In the genomic region with DNA sequence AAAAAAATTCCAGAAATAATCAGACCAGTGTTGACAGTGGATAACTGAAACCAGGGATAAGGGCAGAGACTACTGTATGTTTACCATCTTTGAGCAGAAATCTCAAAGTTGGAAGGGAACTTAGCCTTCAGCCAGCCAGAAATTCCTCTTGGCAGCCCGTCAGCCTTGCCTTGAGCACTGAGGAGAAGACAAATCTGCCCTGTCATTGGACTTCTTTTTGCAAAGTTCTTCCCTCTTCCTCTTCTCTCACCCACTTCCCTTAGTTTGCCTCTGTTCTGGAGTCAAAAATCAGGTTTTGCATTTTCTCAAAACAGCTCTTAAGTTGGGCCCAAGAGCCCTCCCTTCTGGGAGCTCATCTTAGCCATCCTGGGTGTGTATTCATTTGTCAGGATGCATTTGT, we compare ENCODE assay signal across 12 cellular contexts. TPM values are rescaled to one million over a fixed set of nuclear protein-coding genes. Genes with fewer than 3 reads are reported as not detected.
DNase-seq lines count a peak whose midpoint lies in the region; ATAC-seq, FAIRE-seq and TF ChIP-seq lines count a peak whose summit lies in the region.
"Had no signal": no experiment of that assay in that cellular context is flagged by ENCODE, and none has a peak within 500 bp of the region (broad histone marks: within the 10 kb centered on the region; RNA-seq: fewer than 3 reads in every experiment).

No MANE protein-coding gene starts in this region.

- FAIRE-seq in HepG2 (lab: Jason Lieb, UNC) = no peak

- peaks cover 8% of the 10 kb centered on the region for H3K79me2 ChIP-seq in HepG2 (ENCODE audit: insufficient read depth, low read length)

- H3K27me3 Mint-ChIP-seq in chondrocyte (ENCODE audit: low read depth) = no peaks in the 10 kb centered on the region

- H3K27me3 ChIP-seq in HepG2 (ENCODE audit: control insufficient read depth in 1 of 2, insufficient read depth in 2 of 2, low read length in 2 of 2) (no peaks in the 10 kb centered on the region), right lobe of liver (no peaks in the 10 kb centered on the region)

- no peak for TF ChIP-seq POLR2A in HepG2 (IDR thresholded peaks at IDR 0.05; ENCODE audit: insufficient read depth in 1 of 2, low read depth in 2 of 2, low read length in 2 of 2)
- TF ChIP-seq POLR2A in right lobe of liver (IDR thresholded peaks at IDR 0.05) = no peak

- POLR2A ChIA-PET in HepG2 (lab: Yijun Ruan, JAX) = interaction anchor here (0.8 to 6.8 kb wide), 5 partner anchors 8 to 24 kb away, joined by 4 to 51 read pairs (median 5); a partner anchor contains a TSS

- no peak overlapping the region for H3K4me3 ChIP-seq in HepG2 (replicated peaks in 1 of 3; ENCODE audit: insufficient read depth in 1 of 3, low read depth in 2 of 3, low read length in 3 of 3)
- H3K4me3 ChIP-seq in right lobe of liver = no peak overlapping the region
- H3K4me3 ChIP-seq: psoas muscle had no signal

- peak overlapping the region; percentile 71 for H3K27ac Mint-ChIP-seq in chondrocyte (ENCODE audit: unreplicated experiment)

- peaks cover 8% of the 10 kb centered on the region; the same call in 1 of the 2 replicates for H4K20me1 ChIP-seq in HepG2 (ENCODE audit: insufficient read depth, low read length)

- TSS peak; percentile 31 for BruUV-seq in HepG2 (replicated peaks; lab: Mats Ljungman, UMichigan)

- H3K9me3 ChIP-seq in HepG2 (ENCODE audit: low read length) (no peaks in the 10 kb centered on the region), right lobe of liver (no peaks in the 10 kb centered on the region)
- H3K9me3 ChIP-seq: psoas muscle had no signal

- TF ChIP-seq EP300 in HepG2 (IDR thresholded peaks at IDR 0.05; ENCODE audit: low read depth in 2 of 2, low read length in 2 of 2) (no peak), HepG2 (CRISPR knock-in tag; IDR thresholded peaks at IDR 0.05; ENCODE audit: borderline replicate concordance) (no peak)

- intact Hi-C loops in HepG2 (cut with micrococcal nuclease; ENCODE audit: unreplicated experiment) = no loop called here
- intact Hi-C loops in right lobe of liver (cut with DNase I) = no loop called here

- 71% methylated on average over 1 of the region's 1 CpG for WGBS in HepG2 (ENCODE audit: low lambda C conversion rate)
- WGBS in right lobe of liver (ENCODE audit: insufficient coverage, low coverage, low lambda C conversion rate, missing lambda C conversion rate) = 22% methylated on average over 1 of the region's 1 CpG

- no peaks in the 10 kb centered on the region for H3K9me3 Mint-ChIP-seq in chondrocyte (ENCODE audit: low read depth)

- ATAC-seq in HepG2 (no peak), right lobe of liver (no peak), HG03378 (IDR thresholded peaks at IDR 0.05; ENCODE audit: unreplicated experiment) (no peak), HG02981 (IDR thresholded peaks at IDR 0.05; ENCODE audit: unreplicated experiment) (no peak)
- ATAC-seq: left colon, psoas muscle had no signal

- CTCF ChIA-PET in HepG2 (lab: Yijun Ruan, JAX; ENCODE audit: low intra/inter-chr PET ratio, low total read pairs) = no interaction called here

- H3K9ac ChIP-seq in HepG2 (ENCODE audit: insufficient read depth, low read depth, low read length) = no peak overlapping the region

- peaks cover 4% of the 10 kb centered on the region for H3K4me1 ChIP-seq in HepG2 (ENCODE audit: insufficient read depth, low read length)
- peaks cover 0 to under 1% (median under 1%) of the 10 kb centered on the region in 4 donors for H3K4me1 ChIP-seq in right lobe of liver

- no peak for TF ChIP-seq CTCF in HepG2 (CRISPR knock-in tag; IDR thresholded peaks at IDR 0.05)
- no peak for TF ChIP-seq CTCF in right lobe of liver (IDR thresholded peaks at IDR 0.05)
- TF ChIP-seq CTCF in chondrocyte (IDR thresholded peaks at IDR 0.05) = no peak

- H3K36me3 ChIP-seq in HepG2 (replicated peaks in 1 of 2; ENCODE audit: control insufficient read depth in 1 of 2, insufficient read depth in 2 of 2, low read length in 2 of 2) (peaks cover 46 to 57% of the 10 kb centered on the region in 2 experiments), right lobe of liver (peaks cover 4 to 59% (median 28%) of the 10 kb centered on the region in 4 donors)

- in situ Hi-C loops in HepG2 (cut with HindIII; ENCODE audit: extremely low pct_ligation_motif_present, low pct_unique_long_range_greater_than_20kb) = no loop called here

- no peak overlapping the region for H3K4me2 ChIP-seq in HepG2 (ENCODE audit: low read depth, low read length)

- peaks cover 5% of the 10 kb centered on the region for H3K4me1 Mint-ChIP-seq in chondrocyte (ENCODE audit: low read depth)

- TF ChIP-seq RAD21 in HepG2 (CRISPR knock-in tag; IDR thresholded peaks at IDR 0.05) = no peak

- DNase-seq in HepG2 (ENCODE audit: low spot score) (no peak), right lobe of liver (no peak), OCI-M1 (lab: John Stamatoyannopoulos, UW) (peak; percentile 46), chondrocyte (ENCODE audit: low spot score) (no peak), GM19238 (ENCODE audit: insufficient read length, low spot score) (no peak), NCI-H1092 treated with DMSO at 0.1 percent for 48 hours (lab: John Stamatoyannopoulos, UW) (no peak)
- DNase-seq: effector CD8-positive, alpha-beta T cell; left colon; NCI-H187; psoas muscle had no signal

- H3K27ac ChIP-seq in HepG2 (ENCODE audit: extremely low read length, insufficient read depth, low read length) (peak overlapping the region; percentile 1), right lobe of liver (no peak overlapping the region)
- H3K27ac ChIP-seq: psoas muscle had no signal

- H2AFZ ChIP-seq in HepG2 (ENCODE audit: low read length) = no peak overlapping the region

- H3K4me3 Mint-ChIP-seq in chondrocyte (ENCODE audit: unreplicated experiment) = no peak overlapping the region

- peaks cover 23% of the 10 kb centered on the region for H3K36me3 Mint-ChIP-seq in chondrocyte (ENCODE audit: low read depth)

RNA-seq across cellular contexts. Expression of a gene that starts 6.2 kb away (rescaled TPM):
- total RNA-seq in HepG2 (2016; rRNA removed; fragmentation: Illumina TruSeq; extraction: Trizol) (138 and 298 TPM in 2 replicates), right lobe of liver (100 to 1,000 TPM; 103 to 169 (median 141) TPM), chondrocyte (91.1 to 120 TPM (median 95.0 TPM) in 3 replicates)
- total RNA-seq in HepG2 (2016; cell fraction: cytosol; rRNA removed; fragmentation: Illumina TruSeq; extraction: Trizol; ENCODE audit: low read depth) = 52.9 and 59.0 TPM in 2 replicates
- 109 and 318 TPM in 2 replicates for total RNA-seq in HepG2 (2016; cell fraction: insoluble cytoplasmic fraction; rRNA removed; fragmentation: Illumina TruSeq; extraction: Trizol)
- total RNA-seq in HepG2 (2016; cell fraction: membrane; rRNA removed; fragmentation: Illumina TruSeq; extraction: Trizol) = 97.9 and 102 TPM in 2 replicates
- 269 and 303 TPM in 2 replicates for total RNA-seq in HepG2 (2016; cell fraction: nucleus; rRNA removed; fragmentation: Illumina TruSeq; extraction: Trizol)
- 189 and 206 TPM in 2 replicates for polyA plus RNA-seq in HepG2 (2011; rRNA removed)
- polyA plus RNA-seq in HepG2 (2011; cell fraction: cytosol; rRNA removed) = 123 and 178 TPM in 2 replicates
- polyA plus RNA-seq in HepG2 (2011; cell fraction: nucleus; rRNA removed) = 404 and 487 TPM in 2 replicates
- polyA plus RNA-seq in HepG2 (2012) = 180 and 205 TPM in 2 replicates
- polyA plus RNA-seq in HepG2 (2016; cell fraction: cytosol; fragmentation: Illumina TruSeq; extraction: Trizol; ENCODE audit: low read depth) = 69.4 and 72.1 TPM in 2 replicates
- polyA plus RNA-seq in HepG2 (2016; cell fraction: insoluble cytoplasmic fraction; fragmentation: Illumina TruSeq; extraction: Trizol; ENCODE audit: low read depth) = 150 and 184 TPM in 2 replicates
- polyA plus RNA-seq in HepG2 (2016; cell fraction: membrane; fragmentation: Illumina TruSeq; extraction: Trizol; ENCODE audit: low read depth) = 99.2 and 107 TPM in 2 replicates
- polyA plus RNA-seq in HepG2 (2016; cell fraction: nucleus; fragmentation: Illumina TruSeq; extraction: Trizol; ENCODE audit: insufficient read depth, low read depth) = 673 and 742 TPM in 2 replicates
- polyA minus RNA-seq in HepG2 (2011; rRNA and poly(A)+ RNA removed; ENCODE audit: low replicate concordance) = 135 and 165 TPM in 2 replicates
- polyA minus RNA-seq in HepG2 (2011; cell fraction: cytosol; rRNA and poly(A)+ RNA removed) = 69.4 and 75.9 TPM in 2 replicates
- 56.7 and 63.5 TPM in 2 replicates for polyA minus RNA-seq in HepG2 (2011; cell fraction: nucleus; rRNA and poly(A)+ RNA removed)

RNA-seq across cellular contexts. Expression of a gene that starts 17.1 kb away (rescaled TPM):
- total RNA-seq in HepG2 (2016; rRNA removed; fragmentation: Illumina TruSeq; extraction: Trizol) (40.8 and 48.4 TPM in 2 replicates), right lobe of liver (10 to 100 TPM; 40.5 to 78.1 (median 57.2) TPM), chondrocyte (152 to 186 TPM (median 185 TPM) in 3 replicates)
- 36.9 and 45.8 TPM in 2 replicates for total RNA-seq in HepG2 (2016; cell fraction: cytosol; rRNA removed; fragmentation: Illumina TruSeq; extraction: Trizol; ENCODE audit: low read depth)
- 42.8 and 43.7 TPM in 2 replicates for total RNA-seq in HepG2 (2016; cell fraction: insoluble cytoplasmic fraction; rRNA removed; fragmentation: Illumina TruSeq; extraction: Trizol)
- 52.1 and 54.1 TPM in 2 replicates for total RNA-seq in HepG2 (2016; cell fraction: membrane; rRNA removed; fragmentation: Illumina TruSeq; extraction: Trizol)
- total RNA-seq in HepG2 (2016; cell fraction: nucleus; rRNA removed; fragmentation: Illumina TruSeq; extraction: Trizol) = 63.4 and 92.7 TPM in 2 replicates
- 55.1 and 63.9 TPM in 2 replicates for polyA plus RNA-seq in HepG2 (2011; rRNA removed)
- polyA plus RNA-seq in HepG2 (2011; cell fraction: cytosol; rRNA removed) = 23.4 and 26.4 TPM in 2 replicates
- 475 and 487 TPM in 2 replicates for polyA plus RNA-seq in HepG2 (2011; cell fraction: nucleus; rRNA removed)
- polyA plus RNA-seq in HepG2 (2012) = 130 and 201 TPM in 2 replicates
- polyA plus RNA-seq in HepG2 (2016; cell fraction: cytosol; fragmentation: Illumina TruSeq; extraction: Trizol; ENCODE audit: low read depth) = 25.5 and 29.6 TPM in 2 replicates
- 97.1 and 152 TPM in 2 replicates for polyA plus RNA-seq in HepG2 (2016; cell fraction: insoluble cytoplasmic fraction; fragmentation: Illumina TruSeq; extraction: Trizol; ENCODE audit: low read depth)
- polyA plus RNA-seq in HepG2 (2016; cell fraction: membrane; fragmentation: Illumina TruSeq; extraction: Trizol; ENCODE audit: low read depth) = 65.4 and 76.8 TPM in 2 replicates
- 346 and 353 TPM in 2 replicates for polyA plus RNA-seq in HepG2 (2016; cell fraction: nucleus; fragmentation: Illumina TruSeq; extraction: Trizol; ENCODE audit: insufficient read depth, low read depth)
- 36.7 and 65.3 TPM in 2 replicates for polyA minus RNA-seq in HepG2 (2011; rRNA and poly(A)+ RNA removed; ENCODE audit: low replicate concordance)
- polyA minus RNA-seq in HepG2 (2011; cell fraction: cytosol; rRNA and poly(A)+ RNA removed) = 77.5 and 78.1 TPM in 2 replicates
- polyA minus RNA-seq in HepG2 (2011; cell fraction: nucleus; rRNA and poly(A)+ RNA removed) = 171 and 176 TPM in 2 replicates

RNA-seq across cellular contexts. Expression of a gene that starts 23.7 kb away (rescaled TPM):
- total RNA-seq in HepG2 (2016; rRNA removed; fragmentation: Illumina TruSeq; extraction: Trizol) = 15.6 and 23.3 TPM in 2 replicates
- 22.5 and 27.1 TPM in 2 replicates for total RNA-seq in HepG2 (2016; cell fraction: cytosol; rRNA removed; fragmentation: Illumina TruSeq; extraction: Trizol; ENCODE audit: low read depth)
- total RNA-seq in HepG2 (2016; cell fraction: insoluble cytoplasmic fraction; rRNA removed; fragmentation: Illumina TruSeq; extraction: Trizol) = 13.4 and 24.5 TPM in 2 replicates
- 16.3 and 21.4 TPM in 2 replicates for total RNA-seq in HepG2 (2016; cell fraction: membrane; rRNA removed; fragmentation: Illumina TruSeq; extraction: Trizol)
- total RNA-seq in HepG2 (2016; cell fraction: nucleus; rRNA removed; fragmentation: Illumina TruSeq; extraction: Trizol) = 30.1 and 30.6 TPM in 2 replicates
- 30.8 and 40.2 TPM in 2 replicates for polyA plus RNA-seq in HepG2 (2011; rRNA removed)
- polyA plus RNA-seq in HepG2 (2011; cell fraction: cytosol; rRNA removed) = 15.2 and 19.8 TPM in 2 replicates
- polyA plus RNA-seq in HepG2 (2011; cell fraction: nucleus; rRNA removed) = 198 and 224 TPM in 2 replicates
- polyA plus RNA-seq in HepG2 (2012) = 35.0 and 37.6 TPM in 2 replicates
- 4.3 and 6.0 TPM in 2 replicates for polyA plus RNA-seq in HepG2 (2016; cell fraction: cytosol; fragmentation: Illumina TruSeq; extraction: Trizol; ENCODE audit: low read depth)
- 18.0 and 21.1 TPM in 2 replicates for polyA plus RNA-seq in HepG2 (2016; cell fraction: insoluble cytoplasmic fraction; fragmentation: Illumina TruSeq; extraction: Trizol; ENCODE audit: low read depth)
- 12.3 and 13.6 TPM in 2 replicates for polyA plus RNA-seq in HepG2 (2016; cell fraction: membrane; fragmentation: Illumina TruSeq; extraction: Trizol; ENCODE audit: low read depth)
- polyA plus RNA-seq in HepG2 (2016; cell fraction: nucleus; fragmentation: Illumina TruSeq; extraction: Trizol; ENCODE audit: insufficient read depth, low read depth) = 82.4 and 89.4 TPM in 2 replicates
- 44.5 and 55.4 TPM in 2 replicates for polyA minus RNA-seq in HepG2 (2011; rRNA and poly(A)+ RNA removed; ENCODE audit: low replicate concordance)
- 10.5 and 11.6 TPM in 2 replicates for polyA minus RNA-seq in HepG2 (2011; cell fraction: cytosol; rRNA and poly(A)+ RNA removed)
- polyA minus RNA-seq in HepG2 (2011; cell fraction: nucleus; rRNA and poly(A)+ RNA removed) = 36.8 and 48.6 TPM in 2 replicates
- 10 to 100 TPM; 13.2 to 27.1 (median 20.6) TPM for total RNA-seq in right lobe of liver
- 36.4 to 48.1 TPM (median 38.1 TPM) in 3 replicates for total RNA-seq in chondrocyte

RNA-seq across cellular contexts. Expression of a gene that starts 38.4 kb away (rescaled TPM):
- total RNA-seq in HepG2 (2016; rRNA removed; fragmentation: Illumina TruSeq; extraction: Trizol) (0.70 and 3.2 TPM in 2 replicates), right lobe of liver (1 to 10 TPM in 2 of 6 experiments, under 1 TPM in 4; 0.42 to 3.6 (median 0.77) TPM), chondrocyte (0.31 to 1.8 TPM (median 0.42 TPM) in 3 replicates)
- total RNA-seq in HepG2 (2016; cell fraction: cytosol; rRNA removed; fragmentation: Illumina TruSeq; extraction: Trizol; ENCODE audit: low read depth) = 1.1 and 1.9 TPM in 2 replicates
- total RNA-seq in HepG2 (2016; cell fraction: insoluble cytoplasmic fraction; rRNA removed; fragmentation: Illumina TruSeq; extraction: Trizol) = 0.30 and 2.0 TPM in 2 replicates
- 0.65 and 1.3 TPM in 2 replicates for total RNA-seq in HepG2 (2016; cell fraction: membrane; rRNA removed; fragmentation: Illumina TruSeq; extraction: Trizol)
- 4.8 and 6.9 TPM in 2 replicates for total RNA-seq in HepG2 (2016; cell fraction: nucleus; rRNA removed; fragmentation: Illumina TruSeq; extraction: Trizol)
- polyA plus RNA-seq in HepG2 (2011; rRNA removed) = 12.5 and 16.4 TPM in 2 replicates
- polyA plus RNA-seq in HepG2 (2011; cell fraction: cytosol; rRNA removed) = 2.7 and 2.9 TPM in 2 replicates
- 149 and 332 TPM in 2 replicates for polyA plus RNA-seq in HepG2 (2011; cell fraction: nucleus; rRNA removed)
- polyA plus RNA-seq in HepG2 (2012) = 31.5 and 57.2 TPM in 2 replicates
- polyA plus RNA-seq in HepG2 (2016; cell fraction: cytosol; fragmentation: Illumina TruSeq; extraction: Trizol; ENCODE audit: low read depth) = 0.51 TPM in 2 replicates
- 1.3 and 1.5 TPM in 2 replicates for polyA plus RNA-seq in HepG2 (2016; cell fraction: insoluble cytoplasmic fraction; fragmentation: Illumina TruSeq; extraction: Trizol; ENCODE audit: low read depth)
- polyA plus RNA-seq in HepG2 (2016; cell fraction: membrane; fragmentation: Illumina TruSeq; extraction: Trizol; ENCODE audit: low read depth) = 0.87 and 1.9 TPM in 2 replicates
- 55.1 and 58.0 TPM in 2 replicates for polyA plus RNA-seq in HepG2 (2016; cell fraction: nucleus; fragmentation: Illumina TruSeq; extraction: Trizol; ENCODE audit: insufficient read depth, low read depth)
- polyA minus RNA-seq in HepG2 (2011; rRNA and poly(A)+ RNA removed; ENCODE audit: low replicate concordance) = 1.4 and 6.4 TPM in 2 replicates
- 0.59 and 1.4 TPM in 2 replicates for polyA minus RNA-seq in HepG2 (2011; cell fraction: cytosol; rRNA and poly(A)+ RNA removed)
- 26.7 and 30.8 TPM in 2 replicates for polyA minus RNA-seq in HepG2 (2011; cell fraction: nucleus; rRNA and poly(A)+ RNA removed)
